ENCODE assay signal across 28 cellular contexts in genomic region chr2:118699816-118700215, GRCh38.
"Had no signal": no experiment of that assay in that cellular context is flagged by ENCODE, and none has a peak within 500 bp of the region (broad histone marks: within the 10 kb centered on the region; RNA-seq: fewer than 3 reads in every experiment).

No MANE protein-coding gene starts in this region.

- H3K4me1 ChIP-seq: ascending aorta, body of pancreas had no signal

- H3K4me1 Mint-ChIP-seq: activated naive CD4-positive, alpha-beta T cell treated with anti-CD3 and anti-CD28 coated beads, Interleukin-2, amount 50 U/mL, for 24 hours; activated naive CD8-positive, alpha-beta T cell treated with anti-CD3 and anti-CD28 coated beads, Interleukin-2, amount 50 U/mL, for 24 hours; central memory CD8-positive, alpha-beta T cell had no signal

- H3K36me3 ChIP-seq: ascending aorta, MG63, SJSA1 had no signal

- H3K9me3 Mint-ChIP-seq: activated naive CD4-positive, alpha-beta T cell treated with anti-CD3 and anti-CD28 coated beads, Interleukin-2, amount 50 U/mL, for 24 hours; activated naive CD8-positive, alpha-beta T cell treated with anti-CD3 and anti-CD28 coated beads, Interleukin-2, amount 50 U/mL, for 24 hours; activated T-helper 1 cell treated with anti-CD3 and anti-CD28 coated beads, Interleukin-12 subunit alpha, Interleukin-12 subunit beta, Interleukin-2, Interleukin-4 antibody, amounts not matched to agents 30 ng/mL and 10 ng/mL and 1 ng/mL, durations not matched to agents 14 hours and 24 hours and 36 hours; T-helper 2 cell treated with Interferon-gamma antibody and Interleukin-4, amounts not matched to agents 5 μg/mL and 100 μg/mL, for 36 hours had no signal

- H3K27ac ChIP-seq: ascending aorta, body of pancreas, SJSA1 had no signal

- H3K36me3 Mint-ChIP-seq: activated naive CD4-positive, alpha-beta T cell treated with anti-CD3 and anti-CD28 coated beads, Interleukin-2, amount 50 U/mL, for 24 hours had no signal

- DNase-seq: activated CD4-positive, alpha-beta T cell treated with anti-CD3 and anti-CD28 coated beads for 4 hours; activated CD4-positive, alpha-beta T cell treated with anti-CD3 and anti-CD28 coated beads, Interleukin-2, amount 50 U/mL, for 4 hours; activated CD8-positive, alpha-beta memory T cell treated with anti-CD3 and anti-CD28 coated beads, Interleukin-2, amount 50 U/mL, for 48 hours; activated CD8-positive, alpha-beta T cell treated with anti-CD3 and anti-CD28 coated beads, Interleukin-2, amount 10 ng/mL, durations not matched to agents 7 days and 5 days; activated effector memory CD4-positive, alpha-beta T cell treated with Interleukin-2 at 50 U/mL for 16 hours; activated naive CD4-positive, alpha-beta T cell; activated naive CD8-positive, alpha-beta T cell treated with anti-CD3 and anti-CD28 coated beads, Interleukin-2, amount 50 U/mL, for 24 hours; activated T-cell treated with anti-CD3 and anti-CD28 coated beads, Interleukin-2, amount 50 U/mL, for 24 hours; amniotic stem cell; body of pancreas; MG63; MV-4-11; NCI-H1092 treated with DMSO at 0.1 percent for 48 hours; NCI-H1417 treated with DMSO at 0.1 percent for 48 hours; NCI-H1694; NCI-H2029 treated with DMSO at 0.1 percent for 48 hours; NCI-H510A treated with DMSO at 0.1 percent for 48 hours; NCI-H69; SHP77; SW 1271 had no signal

- H3K27me3 Mint-ChIP-seq: activated naive CD8-positive, alpha-beta T cell treated with anti-CD3 and anti-CD28 coated beads, Interleukin-2, amount 50 U/mL, for 24 hours had no signal

- H3K4me3 ChIP-seq: ascending aorta, body of pancreas, MG63, SJSA1 had no signal

- H3K27ac Mint-ChIP-seq: activated CD8-positive, alpha-beta T cell treated with anti-CD3 and anti-CD28 coated beads, Interleukin-2, amount 10 ng/mL, durations not matched to agents 7 days and 5 days; activated naive CD4-positive, alpha-beta T cell treated with anti-CD3 and anti-CD28 coated beads, Interleukin-2, amount 50 U/mL, for 24 hours; activated naive CD8-positive, alpha-beta T cell treated with anti-CD3 and anti-CD28 coated beads, Interleukin-2, amount 50 U/mL, for 24 hours; activated T-cell treated with anti-CD3 and anti-CD28 coated beads, Interleukin-2, amount 50 U/mL, for 24 hours; activated T-helper 1 cell treated with anti-CD3 and anti-CD28 coated beads, Interleukin-12 subunit alpha, Interleukin-12 subunit beta, Interleukin-2, Interleukin-4 antibody, amounts not matched to agents 30 ng/mL and 10 ng/mL and 1 ng/mL, durations not matched to agents 14 hours and 24 hours and 36 hours; T-helper 2 cell treated with Interferon-gamma antibody and Interleukin-4, amounts not matched to agents 5 μg/mL and 100 μg/mL, for 36 hours had no signal

- H3K27me3 ChIP-seq: ascending aorta, body of pancreas, MG63, SJSA1 had no signal

- H3K4me3 Mint-ChIP-seq: activated CD8-positive, alpha-beta T cell treated with anti-CD3 and anti-CD28 coated beads, Interleukin-2, amount 10 ng/mL, durations not matched to agents 7 days and 5 days; activated naive CD4-positive, alpha-beta T cell treated with anti-CD3 and anti-CD28 coated beads, Interleukin-2, amount 50 U/mL, for 24 hours; activated naive CD8-positive, alpha-beta T cell treated with anti-CD3 and anti-CD28 coated beads, Interleukin-2, amount 50 U/mL, for 24 hours; activated T-cell treated with anti-CD3 and anti-CD28 coated beads, Interleukin-2, amount 50 U/mL, for 24 hours; activated T-helper 1 cell treated with anti-CD3 and anti-CD28 coated beads, Interleukin-12 subunit alpha, Interleukin-12 subunit beta, Interleukin-2, Interleukin-4 antibody, amounts not matched to agents 30 ng/mL and 10 ng/mL and 1 ng/mL, durations not matched to agents 14 hours and 24 hours and 36 hours; central memory CD8-positive, alpha-beta T cell; T-helper 2 cell treated with Interferon-gamma antibody and Interleukin-4, amounts not matched to agents 5 μg/mL and 100 μg/mL, for 36 hours had no signal

- ATAC-seq: activated CD4-positive, CD25-positive, alpha-beta regulatory T cell treated with anti-CD3 and anti-CD28 coated beads, Interleukin-2, amount 50 U/mL, for 24 hours; activated CD8-positive, alpha-beta T cell treated with anti-CD3 and anti-CD28 coated beads, Interleukin-2, amount 10 ng/mL, durations not matched to agents 7 days and 5 days; activated naive CD8-positive, alpha-beta T cell treated with anti-CD3 and anti-CD28 coated beads, Interleukin-2, amount 50 U/mL, for 24 hours; body of pancreas; SK-N-SH treated with all-trans-retinoic acid at 6 μM for 48 hours had no signal

- H3K9me3 ChIP-seq: body of pancreas, MG63, SJSA1 had no signal
